Comparison of ENCODE assay signal across 1 cellular context in the genomic region with DNA sequence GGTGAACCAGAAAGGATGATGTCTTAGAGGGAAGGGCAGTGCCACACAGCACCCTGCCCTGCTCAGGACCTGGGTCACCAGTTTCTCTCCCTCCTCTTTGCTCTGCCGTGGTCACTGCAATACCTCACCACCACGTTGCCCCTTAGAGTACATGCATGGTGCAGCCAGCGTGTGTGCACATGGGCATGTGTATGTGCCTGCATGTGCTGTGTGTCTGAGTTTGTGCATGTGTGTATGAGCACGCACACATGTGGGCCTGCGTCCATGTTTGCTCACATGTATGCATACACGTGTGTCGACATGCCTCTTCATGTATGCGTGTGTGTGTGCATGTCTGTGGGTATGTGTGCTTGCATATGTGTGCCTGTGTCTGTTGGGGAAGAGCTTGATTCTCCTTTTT.
TF ChIP-seq lines count a peak whose summit lies in the region.

No MANE protein-coding gene starts in this region.

TF ChIP-seq in GM23338, 12 proteins besides CTCF, POLR2A, EP300 and RAD21:
- TF ChIP-seq, protein P1, sequence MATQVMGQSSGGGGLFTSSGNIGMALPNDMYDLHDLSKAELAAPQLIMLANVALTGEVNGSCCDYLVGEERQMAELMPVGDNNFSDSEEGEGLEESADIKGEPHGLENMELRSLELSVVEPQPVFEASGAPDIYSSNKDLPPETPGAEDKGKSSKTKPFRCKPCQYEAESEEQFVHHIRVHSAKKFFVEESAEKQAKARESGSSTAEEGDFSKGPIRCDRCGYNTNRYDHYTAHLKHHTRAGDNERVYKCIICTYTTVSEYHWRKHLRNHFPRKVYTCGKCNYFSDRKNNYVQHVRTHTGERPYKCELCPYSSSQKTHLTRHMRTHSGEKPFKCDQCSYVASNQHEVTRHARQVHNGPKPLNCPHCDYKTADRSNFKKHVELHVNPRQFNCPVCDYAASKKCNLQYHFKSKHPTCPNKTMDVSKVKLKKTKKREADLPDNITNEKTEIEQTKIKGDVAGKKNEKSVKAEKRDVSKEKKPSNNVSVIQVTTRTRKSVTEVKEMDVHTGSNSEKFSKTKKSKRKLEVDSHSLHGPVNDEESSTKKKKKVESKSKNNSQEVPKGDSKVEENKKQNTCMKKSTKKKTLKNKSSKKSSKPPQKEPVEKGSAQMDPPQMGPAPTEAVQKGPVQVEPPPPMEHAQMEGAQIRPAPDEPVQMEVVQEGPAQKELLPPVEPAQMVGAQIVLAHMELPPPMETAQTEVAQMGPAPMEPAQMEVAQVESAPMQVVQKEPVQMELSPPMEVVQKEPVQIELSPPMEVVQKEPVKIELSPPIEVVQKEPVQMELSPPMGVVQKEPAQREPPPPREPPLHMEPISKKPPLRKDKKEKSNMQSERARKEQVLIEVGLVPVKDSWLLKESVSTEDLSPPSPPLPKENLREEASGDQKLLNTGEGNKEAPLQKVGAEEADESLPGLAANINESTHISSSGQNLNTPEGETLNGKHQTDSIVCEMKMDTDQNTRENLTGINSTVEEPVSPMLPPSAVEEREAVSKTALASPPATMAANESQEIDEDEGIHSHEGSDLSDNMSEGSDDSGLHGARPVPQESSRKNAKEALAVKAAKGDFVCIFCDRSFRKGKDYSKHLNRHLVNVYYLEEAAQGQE (IDR thresholded peaks at IDR 0.05; ENCODE audit: unreplicated experiment) = no peak
- no peak for TF ChIP-seq EZH2 (IDR thresholded peaks at IDR 0.05; ENCODE audit: low read depth, unreplicated experiment)
- no peak for TF ChIP-seq JUNB (IDR thresholded peaks at IDR 0.05; ENCODE audit: unreplicated experiment)
- TF ChIP-seq POLR2AphosphoS5 (IDR thresholded peaks at IDR 0.05; ENCODE audit: low read depth) = no peak
- no peak for TF ChIP-seq STAT1 (IDR thresholded peaks at IDR 0.05; ENCODE audit: unreplicated experiment)
- TF ChIP-seq CREB1 (CRISPR knock-in tag; IDR thresholded peaks at IDR 0.05; ENCODE audit: low read depth) = no peak
- TF ChIP-seq, protein P2, sequence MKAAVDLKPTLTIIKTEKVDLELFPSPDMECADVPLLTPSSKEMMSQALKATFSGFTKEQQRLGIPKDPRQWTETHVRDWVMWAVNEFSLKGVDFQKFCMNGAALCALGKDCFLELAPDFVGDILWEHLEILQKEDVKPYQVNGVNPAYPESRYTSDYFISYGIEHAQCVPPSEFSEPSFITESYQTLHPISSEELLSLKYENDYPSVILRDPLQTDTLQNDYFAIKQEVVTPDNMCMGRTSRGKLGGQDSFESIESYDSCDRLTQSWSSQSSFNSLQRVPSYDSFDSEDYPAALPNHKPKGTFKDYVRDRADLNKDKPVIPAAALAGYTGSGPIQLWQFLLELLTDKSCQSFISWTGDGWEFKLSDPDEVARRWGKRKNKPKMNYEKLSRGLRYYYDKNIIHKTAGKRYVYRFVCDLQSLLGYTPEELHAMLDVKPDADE (IDR thresholded peaks at IDR 0.05) = no peak
- TF ChIP-seq ZNF114 (CRISPR knock-in tag; IDR thresholded peaks at IDR 0.05) = no peak
- TF ChIP-seq, protein P3, sequence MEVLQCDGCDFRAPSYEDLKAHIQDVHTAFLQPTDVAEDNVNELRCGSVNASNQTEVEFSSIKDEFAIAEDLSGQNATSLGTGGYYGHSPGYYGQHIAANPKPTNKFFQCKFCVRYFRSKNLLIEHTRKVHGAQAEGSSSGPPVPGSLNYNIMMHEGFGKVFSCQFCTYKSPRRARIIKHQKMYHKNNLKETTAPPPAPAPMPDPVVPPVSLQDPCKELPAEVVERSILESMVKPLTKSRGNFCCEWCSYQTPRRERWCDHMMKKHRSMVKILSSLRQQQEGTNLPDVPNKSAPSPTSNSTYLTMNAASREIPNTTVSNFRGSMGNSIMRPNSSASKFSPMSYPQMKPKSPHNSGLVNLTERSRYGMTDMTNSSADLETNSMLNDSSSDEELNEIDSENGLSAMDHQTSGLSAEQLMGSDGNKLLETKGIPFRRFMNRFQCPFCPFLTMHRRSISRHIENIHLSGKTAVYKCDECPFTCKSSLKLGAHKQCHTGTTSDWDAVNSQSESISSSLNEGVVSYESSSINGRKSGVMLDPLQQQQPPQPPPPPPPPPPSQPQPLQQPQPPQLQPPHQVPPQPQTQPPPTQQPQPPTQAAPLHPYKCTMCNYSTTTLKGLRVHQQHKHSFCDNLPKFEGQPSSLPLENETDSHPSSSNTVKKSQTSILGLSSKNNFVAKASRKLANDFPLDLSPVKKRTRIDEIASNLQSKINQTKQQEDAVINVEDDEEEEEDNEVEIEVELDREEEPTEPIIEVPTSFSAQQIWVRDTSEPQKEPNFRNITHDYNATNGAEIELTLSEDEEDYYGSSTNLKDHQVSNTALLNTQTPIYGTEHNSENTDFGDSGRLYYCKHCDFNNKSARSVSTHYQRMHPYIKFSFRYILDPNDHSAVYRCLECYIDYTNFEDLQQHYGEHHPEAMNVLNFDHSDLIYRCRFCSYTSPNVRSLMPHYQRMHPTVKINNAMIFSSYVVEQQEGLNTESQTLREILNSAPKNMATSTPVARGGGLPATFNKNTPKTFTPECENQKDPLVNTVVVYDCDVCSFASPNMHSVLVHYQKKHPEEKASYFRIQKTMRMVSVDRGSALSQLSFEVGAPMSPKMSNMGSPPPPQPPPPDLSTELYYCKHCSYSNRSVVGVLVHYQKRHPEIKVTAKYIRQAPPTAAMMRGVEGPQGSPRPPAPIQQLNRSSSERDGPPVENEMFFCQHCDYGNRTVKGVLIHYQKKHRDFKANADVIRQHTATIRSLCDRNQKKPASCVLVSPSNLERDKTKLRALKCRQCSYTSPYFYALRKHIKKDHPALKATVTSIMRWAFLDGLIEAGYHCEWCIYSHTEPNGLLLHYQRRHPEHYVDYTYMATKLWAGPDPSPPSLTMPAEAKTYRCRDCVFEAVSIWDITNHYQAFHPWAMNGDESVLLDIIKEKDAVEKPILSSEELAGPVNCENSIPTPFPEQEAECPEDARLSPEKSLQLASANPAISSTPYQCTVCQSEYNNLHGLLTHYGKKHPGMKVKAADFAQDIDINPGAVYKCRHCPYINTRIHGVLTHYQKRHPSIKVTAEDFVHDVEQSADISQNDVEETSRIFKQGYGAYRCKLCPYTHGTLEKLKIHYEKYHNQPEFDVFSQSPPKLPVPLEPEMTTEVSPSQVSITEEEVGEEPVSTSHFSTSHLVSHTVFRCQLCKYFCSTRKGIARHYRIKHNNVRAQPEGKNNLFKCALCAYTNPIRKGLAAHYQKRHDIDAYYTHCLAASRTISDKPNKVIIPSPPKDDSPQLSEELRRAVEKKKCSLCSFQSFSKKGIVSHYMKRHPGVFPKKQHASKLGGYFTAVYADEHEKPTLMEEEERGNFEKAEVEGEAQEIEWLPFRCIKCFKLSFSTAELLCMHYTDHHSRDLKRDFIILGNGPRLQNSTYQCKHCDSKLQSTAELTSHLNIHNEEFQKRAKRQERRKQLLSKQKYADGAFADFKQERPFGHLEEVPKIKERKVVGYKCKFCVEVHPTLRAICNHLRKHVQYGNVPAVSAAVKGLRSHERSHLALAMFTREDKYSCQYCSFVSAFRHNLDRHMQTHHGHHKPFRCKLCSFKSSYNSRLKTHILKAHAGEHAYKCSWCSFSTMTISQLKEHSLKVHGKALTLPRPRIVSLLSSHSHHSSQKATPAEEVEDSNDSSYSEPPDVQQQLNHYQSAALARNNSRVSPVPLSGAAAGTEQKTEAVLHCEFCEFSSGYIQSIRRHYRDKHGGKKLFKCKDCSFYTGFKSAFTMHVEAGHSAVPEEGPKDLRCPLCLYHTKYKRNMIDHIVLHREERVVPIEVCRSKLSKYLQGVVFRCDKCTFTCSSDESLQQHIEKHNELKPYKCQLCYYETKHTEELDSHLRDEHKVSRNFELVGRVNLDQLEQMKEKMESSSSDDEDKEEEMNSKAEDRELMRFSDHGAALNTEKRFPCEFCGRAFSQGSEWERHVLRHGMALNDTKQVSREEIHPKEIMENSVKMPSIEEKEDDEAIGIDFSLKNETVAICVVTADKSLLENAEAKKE (CRISPR knock-in tag; IDR thresholded peaks at IDR 0.05) = no peak
- TF ChIP-seq ZNF331 (CRISPR knock-in tag; IDR thresholded peaks at IDR 0.05; ENCODE audit: low read depth) = no peak
- no peak for TF ChIP-seq EZH2phosphoT487 (IDR thresholded peaks at IDR 0.05; ENCODE audit: unreplicated experiment)
- TF ChIP-seq NANOG (IDR thresholded peaks at IDR 0.05; ENCODE audit: borderline replicate concordance) = no peak
